Comparison of ENCODE assay signal across 25 cellular contexts in the genomic region with DNA sequence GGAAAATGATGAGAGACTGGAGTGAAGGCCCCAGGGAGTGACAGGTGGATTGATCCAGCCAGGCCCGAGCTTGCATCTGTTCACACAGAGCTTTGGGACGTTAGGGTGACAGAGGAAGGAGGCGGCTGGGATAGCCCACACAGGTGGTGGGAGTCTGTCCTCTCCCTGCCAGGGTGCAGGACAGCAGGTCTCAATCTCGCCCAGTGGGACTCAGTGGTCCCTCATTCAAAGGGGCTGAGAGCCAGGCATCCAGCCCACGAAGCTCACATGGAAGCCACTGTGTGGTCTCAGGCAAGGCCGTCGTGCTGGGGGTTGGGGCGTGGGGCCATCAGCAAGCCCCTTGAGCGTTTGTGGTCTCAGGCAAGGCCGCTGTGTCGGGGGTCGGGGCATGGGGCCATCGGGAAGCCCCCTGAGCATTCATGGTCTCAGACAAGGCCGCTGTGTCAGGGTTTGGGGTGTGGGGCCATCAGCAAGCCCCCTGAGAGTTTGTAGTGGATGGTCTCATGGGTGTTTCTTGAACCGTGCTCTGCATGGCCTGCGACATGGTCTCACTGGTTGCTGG. TPM values are rescaled to one million over a fixed set of nuclear protein-coding genes. Genes with fewer than 3 reads are reported as not detected.
"Had no signal": no experiment of that assay in that cellular context is flagged by ENCODE, and none has a peak within 500 bp of the region (broad histone marks: within the 10 kb centered on the region; RNA-seq: fewer than 3 reads in every experiment).

No MANE protein-coding gene starts in this region.

- H3K27me3 Mint-ChIP-seq: activated CD4-positive, alpha-beta memory T cell treated with anti-CD3 and anti-CD28 coated beads for 36 hours; activated CD4-positive, alpha-beta T cell treated with anti-CD3 and anti-CD28 coated beads for 36 hours had no signal

- H3K27ac Mint-ChIP-seq: activated CD4-positive, alpha-beta memory T cell treated with anti-CD3 and anti-CD28 coated beads for 36 hours; activated CD4-positive, alpha-beta T cell treated with anti-CD3 and anti-CD28 coated beads for 36 hours; activated naive CD4-positive, alpha-beta T cell treated with anti-CD3 and anti-CD28 coated beads, Interleukin-2, amount 50 U/mL, for 24 hours; progenitor cell of endocrine pancreas had no signal

- H3K9me3 ChIP-seq: breast epithelium, testis, upper lobe of left lung had no signal

- ATAC-seq: activated CD4-positive, alpha-beta T cell treated with anti-CD3 and anti-CD28 coated beads for 36 hours; activated T-cell treated with anti-CD3 and anti-CD28 coated beads, Interleukin-2, amount 50 U/mL, for 4 hours; gastroesophageal sphincter; heart right ventricle; left cardiac atrium had no signal

- H3K36me3 ChIP-seq: breast epithelium, esophagus muscularis mucosa, gastroesophageal sphincter, heart right ventricle, right atrium auricular region, upper lobe of left lung had no signal

- H3K27ac ChIP-seq: breast epithelium, esophagus muscularis mucosa, gastroesophageal sphincter, heart right ventricle, right atrium auricular region, skin epidermis, testis, upper lobe of left lung had no signal

- H3K4me1 Mint-ChIP-seq: activated naive CD4-positive, alpha-beta T cell treated with anti-CD3 and anti-CD28 coated beads, Interleukin-2, amount 50 U/mL, for 24 hours had no signal

- DNase-seq: activated CD4-positive, alpha-beta memory T cell treated with anti-CD3 and anti-CD28 coated beads for 36 hours; activated CD4-positive, alpha-beta T cell treated with anti-CD3 and anti-CD28 coated beads for 36 hours; activated gamma-delta T cell; activated T-cell treated with anti-CD3 and anti-CD28 coated beads, Interleukin-2, amount 50 U/mL, for 4 hours; dermis blood vessel endothelial cell; effector memory CD4-positive, alpha-beta T cell; heart right ventricle; left cardiac atrium; stimulated activated CD4-positive, alpha-beta T cell treated with anti-CD3 and anti-CD28 coated beads, Interleukin-15, amount 100 ng/mL, for 24 hours; stimulated activated CD4-positive, alpha-beta T cell treated with anti-CD3 and anti-CD28 coated beads, Interleukin-2, amount 100 ng/mL, for 48 hours; SW 1271; testis had no signal

- H3K4me3 Mint-ChIP-seq: activated CD4-positive, alpha-beta memory T cell treated with anti-CD3 and anti-CD28 coated beads for 36 hours; activated CD4-positive, alpha-beta T cell treated with anti-CD3 and anti-CD28 coated beads for 36 hours; activated naive CD4-positive, alpha-beta T cell treated with anti-CD3 and anti-CD28 coated beads, Interleukin-2, amount 50 U/mL, for 24 hours; activated T-cell treated with anti-CD3 and anti-CD28 coated beads, Interleukin-2, amount 50 U/mL, for 4 hours had no signal

- H3K27me3 ChIP-seq: right atrium auricular region, testis, upper lobe of left lung had no signal

- H3K4me3 ChIP-seq: breast epithelium, esophagus muscularis mucosa, gastroesophageal sphincter, heart right ventricle, lung, right atrium auricular region, skin epidermis, testis, upper lobe of left lung had no signal

- H3K9me3 Mint-ChIP-seq: activated CD4-positive, alpha-beta memory T cell treated with anti-CD3 and anti-CD28 coated beads for 36 hours; activated naive CD4-positive, alpha-beta T cell treated with anti-CD3 and anti-CD28 coated beads, Interleukin-2, amount 50 U/mL, for 24 hours; activated T-cell treated with anti-CD3 and anti-CD28 coated beads, Interleukin-2, amount 50 U/mL, for 4 hours had no signal

- H3K36me3 Mint-ChIP-seq: activated CD4-positive, alpha-beta memory T cell treated with anti-CD3 and anti-CD28 coated beads for 36 hours; activated naive CD4-positive, alpha-beta T cell treated with anti-CD3 and anti-CD28 coated beads, Interleukin-2, amount 50 U/mL, for 24 hours had no signal

- H3K4me1 ChIP-seq: breast epithelium, esophagus muscularis mucosa, gastroesophageal sphincter, heart right ventricle, right atrium auricular region, testis, upper lobe of left lung had no signal

RNA-seq across cellular contexts. Expression of gene KCNG2, which starts 8.3 kb away (rescaled TPM):
- total RNA-seq: activated CD4-positive, alpha-beta memory T cell treated with anti-CD3 and anti-CD28 coated beads for 36 hours; activated CD4-positive, alpha-beta T cell treated with anti-CD3 and anti-CD28 coated beads for 36 hours; activated T-cell treated with anti-CD3 and anti-CD28 coated beads, Interleukin-2, amount 50 U/mL, for 4 hours; endothelial cell of umbilical vein; osteoblast; progenitor cell of endocrine pancreas; right atrium auricular region; T-helper 2 cell treated with Interferon-gamma antibody and Interleukin-4, amounts not matched to agents 100 ng/mL and 5 ng/mL, for 36 hours had no signal
- polyA plus RNA-seq: endothelial cell of umbilical vein, neural cell had no signal
